ENCODE assay signal across 10 cellular contexts in the genomic region with DNA sequence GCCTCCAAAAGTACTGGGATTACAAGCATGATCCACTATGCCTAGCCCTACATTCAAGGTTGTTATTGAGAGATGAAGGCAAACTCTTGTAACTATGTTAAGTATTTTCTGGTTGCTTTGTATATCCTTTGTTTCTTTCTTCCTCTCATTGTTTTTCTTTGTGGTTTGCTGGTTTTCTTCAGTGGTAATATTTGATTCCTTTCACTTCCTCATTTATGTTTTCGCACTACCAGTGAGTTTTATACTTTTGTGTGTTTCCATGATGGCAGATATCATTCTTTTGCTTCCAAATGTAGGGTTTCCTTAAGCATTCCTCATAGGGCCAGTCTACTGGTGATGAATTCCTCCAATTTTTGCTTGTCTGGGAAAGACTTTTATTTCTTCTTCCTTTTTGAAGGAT.
DNase-seq lines count a peak whose midpoint lies in the region; ATAC-seq and TF ChIP-seq lines count a peak whose summit lies in the region.
"Had no signal": no experiment of that assay in that cellular context is flagged by ENCODE, and none has a peak within 500 bp of the region (broad histone marks: within the 10 kb centered on the region; RNA-seq: fewer than 3 reads in every experiment).

No MANE protein-coding gene starts in this region.

- H3K9me3 ChIP-seq in OCI-LY7 (ENCODE audit: low read length), result peaks cover 61% of the 10 kb centered on the region

- no peaks in the 10 kb centered on the region for H3K9me2 ChIP-seq in OCI-LY7 (ENCODE audit: insufficient read depth, low read length)

- BruUV-seq in OCI-LY7 (replicated peaks; lab: Mats Ljungman, UMichigan), result no TSS peak

- H3K4me1 Mint-ChIP-seq in activated naive CD4-positive, alpha-beta T cell treated with anti-CD3 and anti-CD28 coated beads, Interleukin-2, amount 50 U/mL, for 24 hours, result peaks cover 89% of the 10 kb centered on the region
- H3K4me1 Mint-ChIP-seq in stimulated activated naive CD8-positive, alpha-beta T cell treated with anti-CD3 and anti-CD28 coated beads, Interleukin-15, amount 100 ng/mL, for 72 hours, result peaks cover 94% of the 10 kb centered on the region

- ATAC-seq in HG02970 (IDR thresholded peaks at IDR 0.05; ENCODE audit: low FRiP score, unreplicated experiment), result peak; percentile 76
- ATAC-seq in stimulated activated naive CD8-positive, alpha-beta T cell treated with anti-CD3 and anti-CD28 coated beads, Interleukin-15, amount 100 ng/mL, for 72 hours, result no peak
- ATAC-seq: psoas muscle had no signal

- H3K4me2 ChIP-seq in OCI-LY7 (ENCODE audit: low read length), result peak overlapping the region; percentile 59

- H3K79me2 ChIP-seq in OCI-LY7 (ENCODE audit: insufficient read depth, low read depth, low read length), result peaks cover 38% of the 10 kb centered on the region

- no peak overlapping the region for H2AFZ ChIP-seq in OCI-LY7 (ENCODE audit: low read length)

- no peaks in the 10 kb centered on the region for H4K20me1 ChIP-seq in OCI-LY7 (ENCODE audit: insufficient read depth, low read length)

- H3K4me3 ChIP-seq in OCI-LY7 (ENCODE audit: low read depth, low read length, poor library complexity, severe bottlenecking), result peak overlapping the region; percentile 44
- H3K4me3 ChIP-seq: psoas muscle had no signal

- peak overlapping the region; percentile 94 for H3K27ac ChIP-seq in OCI-LY7 (ENCODE audit: low read depth, low read length, poor library complexity, severe bottlenecking)
- H3K27ac ChIP-seq: HL-60, psoas muscle had no signal

- H3K4me1 ChIP-seq in OCI-LY7 (ENCODE audit: insufficient read depth, low read length, poor library complexity, severe bottlenecking), result peaks cover 28% of the 10 kb centered on the region

- DNase-seq in activated naive CD4-positive, alpha-beta T cell treated with anti-CD3 and anti-CD28 coated beads, Interleukin-2, amount 50 U/mL, for 16 hours, result no peak
- peak; percentile 82 for DNase-seq in OCI-LY7 (ENCODE audit: low spot score)
- no peak for DNase-seq in stimulated activated naive CD8-positive, alpha-beta T cell treated with anti-CD3 and anti-CD28 coated beads, Interleukin-15, amount 100 ng/mL, for 72 hours
- no peak for DNase-seq in NCI-H82 (lab: John Stamatoyannopoulos, UW)
- DNase-seq in activated gamma-delta T cell (lab: John Stamatoyannopoulos, UW), result no peak
- no peak for DNase-seq in cardiac septum (ENCODE audit: low spot score)
- DNase-seq: psoas muscle had no signal

- intact Hi-C loops in OCI-LY7 (cut with micrococcal nuclease; ENCODE audit: unreplicated experiment) (loop anchor here (2.0 to 5.0 kb wide), 2 partner anchors 38 to 108 kb away; no protein-coding TSS in a partner anchor), cardiac septum (cut with DNase I) (no loop called here)

- CTCF ChIA-PET in OCI-LY7 (lab: Charles Lee; ENCODE audit: unreplicated experiment), result no interaction called here

- no peak for TF ChIP-seq CTCF in OCI-LY7 (conservative IDR thresholded peaks at IDR 0.05; ENCODE audit: low read length)

- H3K4me3 Mint-ChIP-seq in activated naive CD4-positive, alpha-beta T cell treated with anti-CD3 and anti-CD28 coated beads, Interleukin-2, amount 50 U/mL, for 24 hours, result peak overlapping the region; percentile 5
- H3K4me3 Mint-ChIP-seq in stimulated activated naive CD8-positive, alpha-beta T cell treated with anti-CD3 and anti-CD28 coated beads, Interleukin-15, amount 100 ng/mL, for 72 hours, result peak overlapping the region in 1 of 2 donors; percentile 12

- peaks cover 50% of the 10 kb centered on the region for H3K36me3 Mint-ChIP-seq in activated naive CD4-positive, alpha-beta T cell treated with anti-CD3 and anti-CD28 coated beads, Interleukin-2, amount 50 U/mL, for 24 hours

- peak overlapping the region; percentile 68 for H3K27ac Mint-ChIP-seq in activated naive CD4-positive, alpha-beta T cell treated with anti-CD3 and anti-CD28 coated beads, Interleukin-2, amount 50 U/mL, for 24 hours
- peak overlapping the region; percentile 4 to 54 for H3K27ac Mint-ChIP-seq in stimulated activated naive CD8-positive, alpha-beta T cell treated with anti-CD3 and anti-CD28 coated beads, Interleukin-15, amount 100 ng/mL, for 72 hours

- no peaks in the 10 kb centered on the region for H3K27me3 Mint-ChIP-seq in activated naive CD4-positive, alpha-beta T cell treated with anti-CD3 and anti-CD28 coated beads, Interleukin-2, amount 50 U/mL, for 24 hours
- no peaks in the 10 kb centered on the region for H3K27me3 Mint-ChIP-seq in stimulated activated naive CD8-positive, alpha-beta T cell treated with anti-CD3 and anti-CD28 coated beads, Interleukin-15, amount 100 ng/mL, for 72 hours

- POLR2A ChIA-PET in OCI-LY7 (lab: Charles Lee), result no interaction called here

- peaks cover 51% of the 10 kb centered on the region for H3K36me3 ChIP-seq in OCI-LY7 (ENCODE audit: insufficient read depth, low read length)

- peaks cover 36% of the 10 kb centered on the region for H3K9me3 Mint-ChIP-seq in activated naive CD4-positive, alpha-beta T cell treated with anti-CD3 and anti-CD28 coated beads, Interleukin-2, amount 50 U/mL, for 24 hours
- H3K9me3 Mint-ChIP-seq in stimulated activated naive CD8-positive, alpha-beta T cell treated with anti-CD3 and anti-CD28 coated beads, Interleukin-15, amount 100 ng/mL, for 72 hours, result peaks cover 41 to 44% of the 10 kb centered on the region in 2 donors
